ENCODE assay signal across 1 cellular context in genomic region chr5:138352722-138353549, GRCh38.
TF ChIP-seq lines count a peak whose summit lies in the region.

No MANE protein-coding gene starts in this region.

TF ChIP-seq in K562, 482 proteins besides CTCF, POLR2A, EP300 and RAD21 (continued from another document and continues in another):
- no peak for TF ChIP-seq ZBTB49 (CRISPR knock-in tag; IDR thresholded peaks at IDR 0.05; ENCODE audit: borderline replicate concordance)
- no peak for TF ChIP-seq HCFC1 (IDR thresholded peaks at IDR 0.05; ENCODE audit: low read depth, low read length)
- no peak for TF ChIP-seq ZNF41 (CRISPR knock-in tag; conservative IDR thresholded peaks at IDR 0.05)
- no peak for TF ChIP-seq KAT2B (IDR thresholded peaks at IDR 0.05; ENCODE audit: low read depth, low read length)
- TF ChIP-seq, protein P1, sequence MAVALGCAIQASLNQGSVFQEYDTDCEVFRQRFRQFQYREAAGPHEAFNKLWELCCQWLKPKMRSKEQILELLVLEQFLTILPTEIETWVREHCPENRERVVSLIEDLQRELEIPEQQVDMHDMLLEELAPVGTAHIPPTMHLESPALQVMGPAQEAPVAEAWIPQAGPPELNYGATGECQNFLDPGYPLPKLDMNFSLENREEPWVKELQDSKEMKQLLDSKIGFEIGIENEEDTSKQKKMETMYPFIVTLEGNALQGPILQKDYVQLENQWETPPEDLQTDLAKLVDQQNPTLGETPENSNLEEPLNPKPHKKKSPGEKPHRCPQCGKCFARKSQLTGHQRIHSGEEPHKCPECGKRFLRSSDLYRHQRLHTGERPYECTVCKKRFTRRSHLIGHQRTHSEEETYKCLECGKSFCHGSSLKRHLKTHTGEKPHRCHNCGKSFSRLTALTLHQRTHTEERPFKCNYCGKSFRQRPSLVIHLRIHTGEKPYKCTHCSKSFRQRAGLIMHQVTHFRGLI (CRISPR knock-in tag; IDR thresholded peaks at IDR 0.05): no peak
- TF ChIP-seq, protein P2, sequence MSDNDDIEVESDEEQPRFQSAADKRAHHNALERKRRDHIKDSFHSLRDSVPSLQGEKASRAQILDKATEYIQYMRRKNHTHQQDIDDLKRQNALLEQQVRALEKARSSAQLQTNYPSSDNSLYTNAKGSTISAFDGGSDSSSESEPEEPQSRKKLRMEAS (CRISPR knock-in tag; IDR thresholded peaks at IDR 0.05): no peak
- no peak for TF ChIP-seq ZNF217 (CRISPR knock-in tag; IDR thresholded peaks at IDR 0.05)
- no peak for TF ChIP-seq KLF13 (tag; IDR thresholded peaks at IDR 0.05; ENCODE audit: borderline replicate concordance, low read depth)
- no peak for TF ChIP-seq ARID3A (IDR thresholded peaks at IDR 0.05; ENCODE audit: borderline replicate concordance, low read depth, low read length)
- TF ChIP-seq RBM34 (IDR thresholded peaks at IDR 0.05; ENCODE audit: borderline replicate concordance, insufficient read depth, low read length): no peak
- TF ChIP-seq, protein P3, sequence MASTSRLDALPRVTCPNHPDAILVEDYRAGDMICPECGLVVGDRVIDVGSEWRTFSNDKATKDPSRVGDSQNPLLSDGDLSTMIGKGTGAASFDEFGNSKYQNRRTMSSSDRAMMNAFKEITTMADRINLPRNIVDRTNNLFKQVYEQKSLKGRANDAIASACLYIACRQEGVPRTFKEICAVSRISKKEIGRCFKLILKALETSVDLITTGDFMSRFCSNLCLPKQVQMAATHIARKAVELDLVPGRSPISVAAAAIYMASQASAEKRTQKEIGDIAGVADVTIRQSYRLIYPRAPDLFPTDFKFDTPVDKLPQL (IDR thresholded peaks at IDR 0.05; ENCODE audit: extremely low read depth, insufficient read length): no peak
- TF ChIP-seq GTF2E2 (tag; IDR thresholded peaks at IDR 0.05): peak; percentile 83
- TF ChIP-seq ZNF76 (CRISPR knock-in tag; IDR thresholded peaks at IDR 0.05; ENCODE audit: borderline replicate concordance): no peak
- TF ChIP-seq ZFP30 (CRISPR knock-in tag; IDR thresholded peaks at IDR 0.05; ENCODE audit: borderline replicate concordance): no peak
- no peak for TF ChIP-seq CBX3 (IDR thresholded peaks at IDR 0.05; ENCODE audit: borderline replicate concordance in 1 of 2, low read length in 2 of 2)
- TF ChIP-seq, protein P4, sequence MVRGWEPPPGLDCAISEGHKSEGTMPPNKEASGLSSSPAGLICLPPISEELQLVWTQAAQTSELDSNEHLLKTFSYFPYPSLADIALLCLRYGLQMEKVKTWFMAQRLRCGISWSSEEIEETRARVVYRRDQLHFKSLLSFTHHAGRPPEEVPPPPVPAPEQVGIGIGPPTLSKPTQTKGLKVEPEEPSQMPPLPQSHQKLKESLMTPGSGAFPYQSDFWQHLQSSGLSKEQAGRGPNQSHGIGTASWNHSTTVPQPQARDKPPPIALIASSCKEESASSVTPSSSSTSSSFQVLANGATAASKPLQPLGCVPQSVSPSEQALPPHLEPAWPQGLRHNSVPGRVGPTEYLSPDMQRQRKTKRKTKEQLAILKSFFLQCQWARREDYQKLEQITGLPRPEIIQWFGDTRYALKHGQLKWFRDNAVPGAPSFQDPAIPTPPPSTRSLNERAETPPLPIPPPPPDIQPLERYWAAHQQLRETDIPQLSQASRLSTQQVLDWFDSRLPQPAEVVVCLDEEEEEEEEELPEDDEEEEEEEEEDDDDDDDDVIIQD (CRISPR knock-in tag; IDR thresholded peaks at IDR 0.05): no peak
- TF ChIP-seq ZNF830 (CRISPR knock-in tag; IDR thresholded peaks at IDR 0.05): no peak
- no peak for TF ChIP-seq CLOCK (CRISPR knock-in tag; IDR thresholded peaks at IDR 0.05; ENCODE audit: borderline replicate concordance)
- no peak for TF ChIP-seq ZNF75A (CRISPR knock-in tag; IDR thresholded peaks at IDR 0.05)
- TF ChIP-seq ZMIZ1 (IDR thresholded peaks at IDR 0.05; ENCODE audit: low read depth in 2 of 2, low read length in 2 of 2): no peak
- TF ChIP-seq ZNF511 (CRISPR knock-in tag; IDR thresholded peaks at IDR 0.05): no peak; the same call in 1 of the 2 replicates
- no peak for TF ChIP-seq BRCA1 (IDR thresholded peaks at IDR 0.05)
- no peak for TF ChIP-seq BRCA1 (CRISPR knock-in tag; IDR thresholded peaks at IDR 0.05)
- TF ChIP-seq CBX8 (IDR thresholded peaks at IDR 0.05; ENCODE audit: borderline replicate concordance, extremely low read depth, low read depth, low read length, poor library complexity, severe bottlenecking): no peak
- no peak for TF ChIP-seq ZBED1 (IDR thresholded peaks at IDR 0.05)
- TF ChIP-seq KAT8 (IDR thresholded peaks at IDR 0.05; ENCODE audit: low read depth): no peak
- no peak for TF ChIP-seq ARNT (IDR thresholded peaks at IDR 0.05)
- TF ChIP-seq ELF4 (CRISPR knock-in tag; IDR thresholded peaks at IDR 0.05): no peak
- no peak; the same call in 1 of the 2 replicates for TF ChIP-seq FOXK1 (CRISPR knock-in tag; IDR thresholded peaks at IDR 0.05; ENCODE audit: borderline replicate concordance)
- TF ChIP-seq MEF2A (IDR thresholded peaks at IDR 0.05; ENCODE audit: control insufficient read depth, low read depth, low read length): no peak
- no peak for TF ChIP-seq BRF2 (IDR thresholded peaks at IDR 0.05; ENCODE audit: borderline replicate concordance, insufficient read depth, insufficient read length)
- no peak for TF ChIP-seq SRSF7 (optimal IDR thresholded peaks at IDR 0.05; ENCODE audit: low read depth, low read length)
- TF ChIP-seq DNMT1 (IDR thresholded peaks at IDR 0.05): no peak
- TF ChIP-seq ATF7 (IDR thresholded peaks at IDR 0.05): 0 out of 2 replicates have a peak, but pooled peaks have one; percentile 21
- TF ChIP-seq NR3C1 (CRISPR knock-in tag; IDR thresholded peaks at IDR 0.05): peak; percentile 87; the same call in 1 of the 2 replicates
- no peak for TF ChIP-seq ZNF277 (CRISPR knock-in tag; IDR thresholded peaks at IDR 0.05; ENCODE audit: borderline replicate concordance)
- TF ChIP-seq ZKSCAN3 (CRISPR knock-in tag; IDR thresholded peaks at IDR 0.05): no peak
- TF ChIP-seq YY1 (IDR thresholded peaks at IDR 0.05; ENCODE audit: borderline replicate concordance in 1 of 3, control insufficient read depth in 1 of 3, extremely low read depth in 1 of 3, insufficient read depth in 3 of 3, insufficient read length in 1 of 3, insufficient replicate concordance in 2 of 3, low read depth in 1 of 3, low read length in 2 of 3): peak in 2 of 3 experiments; percentile 61 to 65
- no peak for TF ChIP-seq RFX1 (IDR thresholded peaks at IDR 0.05)
- TF ChIP-seq GTF2F1 (IDR thresholded peaks at IDR 0.05; ENCODE audit: low read depth, low read length): no peak
- TF ChIP-seq IRF2 (CRISPR knock-in tag; IDR thresholded peaks at IDR 0.05): no peak
- no peak for TF ChIP-seq ZNF586 (CRISPR knock-in tag; conservative IDR thresholded peaks at IDR 0.05)
- TF ChIP-seq SREBF1 (IDR thresholded peaks at IDR 0.05; ENCODE audit: borderline replicate concordance, low read depth, low read length): no peak
- TF ChIP-seq CREB3L1 (IDR thresholded peaks at IDR 0.05; ENCODE audit: borderline replicate concordance, low read depth): no peak
